ENCODE assay signal across 20 cellular contexts in genomic region chr9:37710039-37710438, GRCh38. TPM values are rescaled to one million over a fixed set of nuclear protein-coding genes. Genes with fewer than 3 reads are reported as not detected.
"Had no signal": no experiment of that assay in that cellular context is flagged by ENCODE, and none has a peak within 500 bp of the region (broad histone marks: within the 10 kb centered on the region; RNA-seq: fewer than 3 reads in every experiment).

No MANE protein-coding gene starts in this region.

- H3K4me3 ChIP-seq: esophagus muscularis mucosa, gastroesophageal sphincter, heart left ventricle, left ventricle myocardium inferior, tibial nerve, vagina had no signal

- H3K9me3 Mint-ChIP-seq: activated CD4-positive, alpha-beta memory T cell treated with anti-CD3 and anti-CD28 coated beads, Interleukin-2, amount 10 ng/mL, durations not matched to agents 7 days and 5 days; immature natural killer cell; stimulated activated naive CD8-positive, alpha-beta T cell treated with anti-CD3 and anti-CD28 coated beads, Interleukin-15, Interleukin-2, amounts not matched to agents 100 ng/mL and 50 ng/mL, for 24 hours had no signal

- H3K36me3 Mint-ChIP-seq: activated CD8-positive, alpha-beta memory T cell treated with anti-CD3 and anti-CD28 coated beads, Interleukin-2, amount 10 ng/mL, durations not matched to agents 7 days and 5 days; activated naive CD8-positive, alpha-beta T cell; immature natural killer cell had no signal

- H3K4me3 Mint-ChIP-seq: activated CD4-positive, alpha-beta memory T cell treated with anti-CD3 and anti-CD28 coated beads, Interleukin-2, amount 10 ng/mL, durations not matched to agents 7 days and 5 days; activated CD4-positive, alpha-beta T cell treated with anti-CD3 and anti-CD28 coated beads for 36 hours; activated CD8-positive, alpha-beta memory T cell treated with anti-CD3 and anti-CD28 coated beads, Interleukin-2, amount 10 ng/mL, durations not matched to agents 7 days and 5 days; activated naive CD8-positive, alpha-beta T cell; immature natural killer cell; stimulated activated naive CD8-positive, alpha-beta T cell treated with anti-CD3 and anti-CD28 coated beads, Interleukin-15, Interleukin-2, amounts not matched to agents 100 ng/mL and 50 ng/mL, for 24 hours had no signal

- H3K9me3 ChIP-seq: esophagus muscularis mucosa, gastroesophageal sphincter, heart left ventricle, left ventricle myocardium inferior, tibial nerve, vagina had no signal

- H3K27me3 ChIP-seq: vagina had no signal

- H3K4me1 Mint-ChIP-seq: immature natural killer cell had no signal

- H3K4me1 ChIP-seq: esophagus muscularis mucosa, gastroesophageal sphincter, heart left ventricle, left ventricle myocardium inferior, tibial nerve, vagina had no signal

- H3K27ac ChIP-seq: esophagus muscularis mucosa, gastroesophageal sphincter, heart left ventricle, left ventricle myocardium inferior, tibial nerve, vagina had no signal

- DNase-seq: activated CD4-positive, alpha-beta memory T cell treated with anti-CD3 and anti-CD28 coated beads, Interleukin-2, amount 10 ng/mL, durations not matched to agents 7 days and 5 days; activated CD4-positive, alpha-beta T cell treated with anti-CD3 and anti-CD28 coated beads for 36 hours; activated CD8-positive, alpha-beta memory T cell treated with anti-CD3 and anti-CD28 coated beads, Interleukin-2, amount 10 ng/mL, durations not matched to agents 7 days and 5 days; dermis blood vessel endothelial cell; effector memory CD4-positive, alpha-beta T cell; heart left ventricle; immature natural killer cell; kidney glomerular epithelial cell; left ventricle myocardium inferior; mammary epithelial cell; midbrain; T1000 had no signal

- H3K27ac Mint-ChIP-seq: activated CD4-positive, alpha-beta memory T cell treated with anti-CD3 and anti-CD28 coated beads, Interleukin-2, amount 10 ng/mL, durations not matched to agents 7 days and 5 days; activated CD4-positive, alpha-beta T cell treated with anti-CD3 and anti-CD28 coated beads for 36 hours; activated CD8-positive, alpha-beta memory T cell treated with anti-CD3 and anti-CD28 coated beads, Interleukin-2, amount 10 ng/mL, durations not matched to agents 7 days and 5 days; activated naive CD8-positive, alpha-beta T cell; immature natural killer cell; progenitor cell of endocrine pancreas; stimulated activated naive CD8-positive, alpha-beta T cell treated with anti-CD3 and anti-CD28 coated beads, Interleukin-15, Interleukin-2, amounts not matched to agents 100 ng/mL and 50 ng/mL, for 24 hours had no signal

- H3K36me3 ChIP-seq: esophagus muscularis mucosa, gastroesophageal sphincter, heart left ventricle, left ventricle myocardium inferior, tibial nerve, vagina had no signal

RNA-seq across cellular contexts. Expression of gene FRMPD1, which starts 59.3 kb away (rescaled TPM):
- total RNA-seq: activated CD4-positive, alpha-beta memory T cell treated with anti-CD3 and anti-CD28 coated beads, Interleukin-2, amount 10 ng/mL, durations not matched to agents 7 days and 5 days; activated CD4-positive, alpha-beta T cell treated with anti-CD3 and anti-CD28 coated beads for 36 hours; activated CD8-positive, alpha-beta memory T cell treated with anti-CD3 and anti-CD28 coated beads, Interleukin-2, amount 10 ng/mL, durations not matched to agents 7 days and 5 days; dermis blood vessel endothelial cell; endothelial cell of umbilical vein had no signal
